ENCODE assay signal across 7 cellular contexts in the genomic region with DNA sequence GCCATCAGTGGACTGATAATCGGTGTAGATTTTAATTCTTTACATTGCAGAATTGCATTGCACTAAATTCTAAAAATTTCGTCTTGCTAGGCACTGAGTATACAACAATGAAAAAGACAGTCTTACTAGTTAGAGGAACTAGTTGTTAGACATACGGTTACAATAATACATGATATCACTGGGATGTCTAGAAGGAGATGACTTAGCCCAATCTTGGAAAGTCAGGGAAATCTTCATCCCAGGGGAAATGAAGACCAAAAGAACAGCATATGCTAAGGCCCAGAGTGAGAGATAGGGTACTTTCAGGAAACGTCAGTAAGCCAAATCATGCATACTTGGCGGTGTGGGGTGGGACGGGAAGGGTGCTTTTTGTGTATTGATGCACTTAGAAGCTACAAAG. TPM values are rescaled to one million over a fixed set of nuclear protein-coding genes. Genes with fewer than 3 reads are reported as not detected.
DNase-seq lines count a peak whose midpoint lies in the region; ATAC-seq and TF ChIP-seq lines count a peak whose summit lies in the region.

No MANE protein-coding gene starts in this region.

- H3K36me3 ChIP-seq in H7 (replicated peaks; ENCODE audit: control insufficient read depth, insufficient read depth, low read length): no peaks in the 10 kb centered on the region
- H3K36me3 ChIP-seq in fibroblast of lung (ENCODE audit: control insufficient read depth, insufficient read depth, low read length): no peaks in the 10 kb centered on the region

- peak overlapping the region; percentile 94 for H3K9ac ChIP-seq in fibroblast of lung (ENCODE audit: insufficient read depth, low read length)

- H3K27me3 ChIP-seq in H7 (ENCODE audit: control insufficient read depth, insufficient read depth, low read length) (no peaks in the 10 kb centered on the region), fibroblast of lung (ENCODE audit: control insufficient read depth, insufficient read depth, low read length) (no peaks in the 10 kb centered on the region)

- no peaks in the 10 kb centered on the region for H4K20me1 ChIP-seq in fibroblast of lung (ENCODE audit: control insufficient read depth, extremely low read depth, insufficient read depth, low read length)

- H3K27ac ChIP-seq in fibroblast of lung (ENCODE audit: insufficient read depth, low read length): peak overlapping the region; percentile 98

- H3K4me3 ChIP-seq in H7 (ENCODE audit: insufficient read depth, low read depth, low read length) (peak overlapping the region; percentile 86; the same call in 1 of the 2 replicates), fibroblast of lung (replicated peaks in 1 of 4; ENCODE audit: control extremely low read depth in 1 of 4, insufficient read depth in 1 of 4, low read depth in 3 of 4, low read length in 4 of 4) (peak overlapping the region; percentile 83 to 99 (median 93)), skeletal muscle cell (ENCODE audit: low read depth, low read length) (peak overlapping the region; percentile 85)

- TF ChIP-seq CTCF in fibroblast of lung (conservative IDR thresholded peaks at IDR 0.05 in 1 of 2, IDR thresholded peaks at IDR 0.05 in 1 of 2; ENCODE audit: low read depth in 1 of 2, low read length in 2 of 2): no peak

- DNase-seq in H7 (no peak), RPMI7951 (ENCODE audit: low read depth) (peak; percentile 14), fibroblast of lung (ENCODE audit: low read depth in 2 of 2) (no peak), skeletal muscle cell (ENCODE audit: low read depth) (no peak), cerebellar nuclear complex (lab: John Stamatoyannopoulos, UW) (no peak), GDM1 (lab: John Stamatoyannopoulos, UW) (no peak), left lobe of liver (ENCODE audit: low spot score) (no peak)

- H3K4me2 ChIP-seq in fibroblast of lung (ENCODE audit: extremely low read depth, insufficient read depth, low read length): peak overlapping the region; percentile 93

- H2AFZ ChIP-seq in fibroblast of lung (ENCODE audit: low read length): peak overlapping the region; percentile 54

- peaks cover 10% of the 10 kb centered on the region for H3K4me1 ChIP-seq in fibroblast of lung (ENCODE audit: control insufficient read depth, extremely low read depth, insufficient read depth, low read length)

- peaks cover 52% of the 10 kb centered on the region for H3K79me2 ChIP-seq in fibroblast of lung (ENCODE audit: control insufficient read depth, insufficient read depth, low read length)

- no peak for ATAC-seq in left lobe of liver

- H3K9me3 ChIP-seq in fibroblast of lung (ENCODE audit: control insufficient read depth, insufficient read depth, low read depth, low read length): no peaks in the 10 kb centered on the region

RNA-seq across cellular contexts. Expression of a gene that starts 0.9 kb away (rescaled TPM):
- 26.5 and 30.2 TPM in 2 replicates for total RNA-seq in H7 (2014; rRNA removed; shearing (Covaris generic))
- 43.8 and 77.3 TPM in 2 replicates for total RNA-seq in RPMI7951 (2014; rRNA removed; shearing (Covaris generic))
- 26.7 and 36.0 TPM in 2 replicates for total RNA-seq in fibroblast of lung
- 18.6 and 20.2 TPM in 2 replicates for polyA plus RNA-seq in fibroblast of lung
- polyA plus RNA-seq in fibroblast of lung (2012): 15.1 and 15.5 TPM in 2 replicates
- 4.5 and 6.5 TPM in 2 replicates for polyA minus RNA-seq in fibroblast of lung (ENCODE audit: low replicate concordance)
- total RNA-seq in left lobe of liver: 7.2 TPM

RNA-seq across cellular contexts. Expression of a gene that starts 1.6 kb away (rescaled TPM):
- 10.4 and 12.8 TPM in 2 replicates for total RNA-seq in H7 (2014; rRNA removed; shearing (Covaris generic))
- 9.1 and 9.9 TPM in 2 replicates for total RNA-seq in RPMI7951 (2014; rRNA removed; shearing (Covaris generic))
- 30.6 and 34.5 TPM in 2 replicates for total RNA-seq in fibroblast of lung
- polyA plus RNA-seq in fibroblast of lung: 12.7 and 16.7 TPM in 2 replicates
- polyA plus RNA-seq in fibroblast of lung (2012): 8.9 and 9.7 TPM in 2 replicates
- polyA minus RNA-seq in fibroblast of lung (ENCODE audit: low replicate concordance): 1.6 and 3.3 TPM in 2 replicates
- 10.5 TPM for total RNA-seq in left lobe of liver
